8 cellular contexts compared by ENCODE assay signal in genomic region chr2:210475726-210476125, GRCh38. TPM values are rescaled to one million over a fixed set of nuclear protein-coding genes. Genes with fewer than 3 reads are reported as not detected.
A peak's percentile ranks its signal among the peaks of the same experiment; 100 is the strongest.
DNase-seq lines count a peak whose midpoint lies in the region; ATAC-seq, FAIRE-seq and TF ChIP-seq lines count a peak whose summit lies in the region.

No MANE protein-coding gene starts in this region.

- POLR2A ChIA-PET in GM10248 (lab: Yijun Ruan, JAX), result no interaction called here

- peak overlapping the region; percentile 86 to 87 for H3K4me3 ChIP-seq in kidney (ENCODE audit: low read length in 2 of 2)
- peak overlapping the region; percentile 91 for H3K4me3 ChIP-seq in thymus (ENCODE audit: low read length)

- peak overlapping the region; percentile 75 for H3K4me3 Mint-ChIP-seq in activated T-cell treated with anti-CD3 and anti-CD28 coated beads, Interleukin-2, amount 50 U/mL, for 4 hours
- peak overlapping the region; percentile 83 for H3K4me3 Mint-ChIP-seq in activated T-helper 1 cell treated with anti-CD3 and anti-CD28 coated beads, Interleukin-12 subunit alpha, Interleukin-12 subunit beta, Interleukin-2, Interleukin-4 antibody, amounts not matched to agents 30 ng/mL and 10 ng/mL and 1 ng/mL, durations not matched to agents 14 hours and 24 hours and 36 hours

- H3K9me3 ChIP-seq in kidney (ENCODE audit: control insufficient read depth in 1 of 2, low read length in 2 of 2) (no peaks in the 10 kb centered on the region), thymus (ENCODE audit: control insufficient read depth) (no peaks in the 10 kb centered on the region)

- H3K4me1 Mint-ChIP-seq in activated T-cell treated with anti-CD3 and anti-CD28 coated beads, Interleukin-2, amount 50 U/mL, for 4 hours (ENCODE audit: low read depth), result peaks cover 60% of the 10 kb centered on the region
- H3K4me1 Mint-ChIP-seq in activated T-helper 1 cell treated with anti-CD3 and anti-CD28 coated beads, Interleukin-12 subunit alpha, Interleukin-12 subunit beta, Interleukin-2, Interleukin-4 antibody, amounts not matched to agents 30 ng/mL and 10 ng/mL and 1 ng/mL, durations not matched to agents 14 hours and 24 hours and 36 hours (ENCODE audit: low read depth), result peaks cover 46% of the 10 kb centered on the region

- H3K4me1 ChIP-seq in kidney (ENCODE audit: control insufficient read depth in 1 of 2, insufficient read depth in 1 of 2, low read depth in 1 of 2, low read length in 2 of 2), result peaks cover 0 to 3% of the 10 kb centered on the region in 2 donors
- H3K4me1 ChIP-seq in thymus (ENCODE audit: control insufficient read depth, insufficient read depth, low read length), result peaks cover 3% of the 10 kb centered on the region

- intact Hi-C loops in activated T-helper 1 cell treated with anti-CD3 and anti-CD28 coated beads, Interleukin-12 subunit alpha, Interleukin-12 subunit beta, Interleukin-2, Interleukin-4 antibody, amounts not matched to agents 30 ng/mL and 10 ng/mL and 1 ng/mL, durations not matched to agents 14 hours and 24 hours and 36 hours (cut with micrococcal nuclease), result loop anchor here (1.0 to 2.0 kb wide), 3 partner anchors 7 to 473 kb away; partner anchors contain the start of genes KANSL1L and RPE
- intact Hi-C loops in kidney (cut with DNase I), result no loop called here

- no peaks in the 10 kb centered on the region for H3K9me3 Mint-ChIP-seq in activated T-cell treated with anti-CD3 and anti-CD28 coated beads, Interleukin-2, amount 50 U/mL, for 4 hours
- no peaks in the 10 kb centered on the region for H3K9me3 Mint-ChIP-seq in activated T-helper 1 cell treated with anti-CD3 and anti-CD28 coated beads, Interleukin-12 subunit alpha, Interleukin-12 subunit beta, Interleukin-2, Interleukin-4 antibody, amounts not matched to agents 30 ng/mL and 10 ng/mL and 1 ng/mL, durations not matched to agents 14 hours and 24 hours and 36 hours

- no peaks in the 10 kb centered on the region for H3K27me3 ChIP-seq in thymus (ENCODE audit: control insufficient read depth, insufficient read depth)

- FAIRE-seq in kidney (lab: Jason Lieb, UNC), result no peak

- no peaks in the 10 kb centered on the region for H3K27me3 Mint-ChIP-seq in activated T-cell treated with anti-CD3 and anti-CD28 coated beads, Interleukin-2, amount 50 U/mL, for 4 hours (ENCODE audit: low read depth)
- no peaks in the 10 kb centered on the region for H3K27me3 Mint-ChIP-seq in activated T-helper 1 cell treated with anti-CD3 and anti-CD28 coated beads, Interleukin-12 subunit alpha, Interleukin-12 subunit beta, Interleukin-2, Interleukin-4 antibody, amounts not matched to agents 30 ng/mL and 10 ng/mL and 1 ng/mL, durations not matched to agents 14 hours and 24 hours and 36 hours (ENCODE audit: insufficient read depth)

- no peak for ATAC-seq in activated T-cell treated with anti-CD3 and anti-CD28 coated beads, Interleukin-2, amount 50 U/mL, for 4 hours
- no peak for ATAC-seq in omental fat pad (ENCODE audit: low FRiP score)

- 53% methylated on average over 6 of the region's 6 CpGs for WGBS in thymus

- H3K36me3 Mint-ChIP-seq in activated T-cell treated with anti-CD3 and anti-CD28 coated beads, Interleukin-2, amount 50 U/mL, for 4 hours (ENCODE audit: insufficient read depth), result peaks cover 16% of the 10 kb centered on the region
- peaks cover 15% of the 10 kb centered on the region for H3K36me3 Mint-ChIP-seq in activated T-helper 1 cell treated with anti-CD3 and anti-CD28 coated beads, Interleukin-12 subunit alpha, Interleukin-12 subunit beta, Interleukin-2, Interleukin-4 antibody, amounts not matched to agents 30 ng/mL and 10 ng/mL and 1 ng/mL, durations not matched to agents 14 hours and 24 hours and 36 hours (ENCODE audit: low read depth)

- H3K36me3 ChIP-seq in kidney (ENCODE audit: control insufficient read depth in 1 of 2, insufficient read depth in 2 of 2, low read length in 2 of 2), result peaks cover 7 to 13% of the 10 kb centered on the region in 2 donors
- H3K36me3 ChIP-seq in thymus (ENCODE audit: control insufficient read depth, insufficient read depth), result peaks cover 4% of the 10 kb centered on the region

- DNase-seq in activated T-cell treated with anti-CD3 and anti-CD28 coated beads, Interleukin-2, amount 50 U/mL, for 4 hours, result no peak
- no peak for DNase-seq in activated T-cell treated with anti-CD3 and anti-CD28 coated beads, Interleukin-2, amount 50 U/mL, for 48 hours
- no peak for DNase-seq in activated T-helper 1 cell treated with anti-CD3 and anti-CD28 coated beads, Interleukin-12 subunit alpha, Interleukin-12 subunit beta, Interleukin-2, Interleukin-4 antibody, amounts not matched to agents 30 ng/mL and 10 ng/mL and 1 ng/mL, durations not matched to agents 14 hours and 24 hours and 36 hours (ENCODE audit: low spot score)
- DNase-seq in kidney (no peak), GM10248 (ENCODE audit: extremely low spot score) (no peak), omental fat pad (ENCODE audit: low spot score) (no peak), COR-L47 (lab: John Stamatoyannopoulos, UW) (no peak)

- H3K27ac ChIP-seq in kidney (ENCODE audit: low read depth in 2 of 2, low read length in 2 of 2) (no peak overlapping the region), thymus (ENCODE audit: low read depth) (peak overlapping the region; percentile 9)

- TF ChIP-seq CTCF in kidney (IDR thresholded peaks at IDR 0.05; ENCODE audit: borderline replicate concordance, extremely low read depth, insufficient read depth), result no peak
- no peak for TF ChIP-seq CTCF in GM10248 (IDR thresholded peaks at IDR 0.05; ENCODE audit: control extremely low read depth, extremely low read depth, low read depth, missing control alignments)
- no peak for TF ChIP-seq CTCF in omental fat pad (IDR thresholded peaks at IDR 0.05)

- CTCF ChIA-PET in GM10248 (lab: Yijun Ruan, JAX), result interaction anchor here (0.9 to 3.2 kb wide), 2 partner anchors 9 to 27 kb away, joined by 4 to 9 read pairs; no protein-coding TSS in a partner anchor

- H3K9ac ChIP-seq in kidney (ENCODE audit: low read length in 2 of 2), result peak overlapping the region; percentile 30 to 80

- peak overlapping the region; percentile 34 for H3K27ac Mint-ChIP-seq in activated T-helper 1 cell treated with anti-CD3 and anti-CD28 coated beads, Interleukin-12 subunit alpha, Interleukin-12 subunit beta, Interleukin-2, Interleukin-4 antibody, amounts not matched to agents 30 ng/mL and 10 ng/mL and 1 ng/mL, durations not matched to agents 14 hours and 24 hours and 36 hours

RNA-seq across cellular contexts. Expression of gene LANCL1, which starts 0.8 kb away (rescaled TPM):
- 10 to 100 TPM; 24.8 to 28.1 (median 25.7) TPM for total RNA-seq in activated T-cell treated with anti-CD3 and anti-CD28 coated beads, Interleukin-2, amount 50 U/mL, for 4 hours
- 27.3 and 33.6 TPM in 2 replicates for total RNA-seq in activated T-helper 1 cell treated with anti-CD3 and anti-CD28 coated beads, Interleukin-12 subunit alpha, Interleukin-12 subunit beta, Interleukin-2, Interleukin-4 antibody, amounts not matched to agents 30 ng/mL and 10 ng/mL and 1 ng/mL, durations not matched to agents 14 hours and 24 hours and 36 hours
- total RNA-seq in kidney (47.4 TPM), omental fat pad (10 to 100 TPM; 20.8 to 33.6 (median 27.1) TPM)
- polyA plus RNA-seq in kidney (ENCODE audit: insufficient read depth, low read depth, low replicate concordance) (28.0 TPM), thymus (25.2 TPM)
